8 cellular contexts compared by ENCODE assay signal in genomic region chr9:70398145-70398556, GRCh38. TPM values are rescaled to one million over a fixed set of nuclear protein-coding genes. Genes with fewer than 3 reads are reported as not detected.
DNase-seq lines count a peak whose midpoint lies in the region; ATAC-seq and TF ChIP-seq lines count a peak whose summit lies in the region.

No MANE protein-coding gene starts in this region.

- H3K27ac ChIP-seq in right atrium auricular region: peak overlapping the region; percentile 65 to 73

- no peaks in the 10 kb centered on the region for H3K9me3 ChIP-seq in right atrium auricular region

- H3K4me1 ChIP-seq in right atrium auricular region: peaks cover 0 to 95% of the 10 kb centered on the region in 2 donors

- DNase-seq in OCI-M1 (lab: John Stamatoyannopoulos, UW) (peak; percentile 98), right atrium auricular region (ENCODE audit: low spot score) (no peak), DMS 273 treated with DMSO at 0.1 percent for 48 hours (lab: John Stamatoyannopoulos, UW) (no peak), NCI-H2029 (lab: John Stamatoyannopoulos, UW) (no peak), NCI-H1092 (lab: John Stamatoyannopoulos, UW) (no peak)
- no peak for DNase-seq in activated CD8-positive, alpha-beta memory T cell treated with anti-CD3 and anti-CD28 coated beads, Interleukin-2, amount 50 U/mL, for 48 hours

- H3K36me3 ChIP-seq in right atrium auricular region: no peaks in the 10 kb centered on the region

- no peak for TF ChIP-seq CTCF in right atrium auricular region (IDR thresholded peaks at IDR 0.05)

- ATAC-seq in GM18873 (IDR thresholded peaks at IDR 0.05; ENCODE audit: low FRiP score, unreplicated experiment) (peak; percentile 98), HG02870 (IDR thresholded peaks at IDR 0.05; ENCODE audit: unreplicated experiment) (peak; percentile 98)

- H3K27me3 ChIP-seq in right atrium auricular region: no peaks in the 10 kb centered on the region

- H3K4me3 ChIP-seq in right atrium auricular region: no peak overlapping the region

RNA-seq across cellular contexts. Expression of gene KLF9, which starts 16.3 kb away (rescaled TPM):
- 10 to 100 TPM; 74.1 to 76.7 TPM for total RNA-seq in right atrium auricular region
